In genomic region chr11:94662065-94662779, GRCh38 we compare ENCODE assay signal across 22 cellular contexts.
DNase-seq lines count a peak whose midpoint lies in the region; ATAC-seq and TF ChIP-seq lines count a peak whose summit lies in the region.
"Had no signal": no experiment of that assay in that cellular context is flagged by ENCODE, and none has a peak within 500 bp of the region (broad histone marks: within the 10 kb centered on the region; RNA-seq: fewer than 3 reads in every experiment).

No MANE protein-coding gene starts in this region.

- DNase-seq in PC-9 (peak in 1 of 2 experiments; percentile 77), DMS153 treated with DMSO at 0.1 percent for 48 hours (lab: John Stamatoyannopoulos, UW; ENCODE audit: unreplicated experiment) (no peak), upper lobe of left lung (no peak), AML-193 (lab: John Stamatoyannopoulos, UW) (no peak)
- DNase-seq: BE2C, Calu3, DND-41, IMR-90, MM.1S, NCI-H1694 treated with DMSO at 0.1 percent for 48 hours, NCI-H2081, NCI-H2171, NCI-H226, NCI-H510A treated with DMSO at 0.1 percent for 48 hours, NCI-H748 treated with DMSO at 0.1 percent for 48 hours, SJCRH30 had no signal

- WGBS in upper lobe of left lung, 2 donors = 65 to 76% methylated on average over 4 of the region's 4 CpGs

- H3K9me3 ChIP-seq in HUES6 (ENCODE audit: control insufficient read depth, insufficient read depth, low read depth, low read length) (peaks cover 7% of the 10 kb centered on the region), PC-9 (ENCODE audit: insufficient read depth, low read depth) (peaks cover 20% of the 10 kb centered on the region), iPS-18a (ENCODE audit: control insufficient read depth, low read depth, low read length) (peaks cover 4% of the 10 kb centered on the region), upper lobe of left lung (no peaks in the 10 kb centered on the region)
- H3K9me3 ChIP-seq: BE2C, SJCRH30 had no signal

- peaks cover 30% of the 10 kb centered on the region for H3K4me1 ChIP-seq in HUES6 (ENCODE audit: control insufficient read depth, insufficient read depth, low read length)
- H3K4me1 ChIP-seq in PC-9 (replicated peaks; ENCODE audit: insufficient read depth) = peaks cover 45% of the 10 kb centered on the region
- H3K4me1 ChIP-seq in iPS-18a (ENCODE audit: control insufficient read depth, low read depth, low read length) = peaks cover 21% of the 10 kb centered on the region
- H3K4me1 ChIP-seq in upper lobe of left lung = peaks cover 0 to 13% (median 9%) of the 10 kb centered on the region in 4 donors
- H3K4me1 ChIP-seq: BE2C, SJCRH30 had no signal

- no peaks in the 10 kb centered on the region for H4K20me1 ChIP-seq in PC-9 (ENCODE audit: insufficient read depth)

- intact Hi-C loops in PC-9 (cut with micrococcal nuclease; ENCODE audit: unreplicated experiment) = no loop called here

- no peak overlapping the region for H2AFZ ChIP-seq in PC-9

- CTCF ChIA-PET in PC-9 (lab: Charles Lee) = interaction anchor here (0.9 kb wide), 1 partner anchor 39 kb away, joined by 6 read pairs; no protein-coding TSS in a partner anchor

- peak overlapping the region; percentile 48 for H3K4me2 ChIP-seq in PC-9
- H3K4me2 ChIP-seq: KMS-11 had no signal

- POLR2A ChIA-PET in PC-9 (lab: Charles Lee; ENCODE audit: unreplicated experiment) = interaction anchor here (0.6 to 0.7 kb wide), 5 partner anchors 16 to 569 kb away, joined by 3 to 9 read pairs (median 3); partner anchors contain the start of gene SESN3

- H3K27ac ChIP-seq in HUES6 (ENCODE audit: low read depth, low read length) (peak overlapping the region; percentile 12; the same call in 1 of the 2 replicates), PC-9 (peak overlapping the region; percentile 60), iPS-18a (ENCODE audit: low read length) (no peak overlapping the region), upper lobe of left lung (no peak overlapping the region)
- H3K27ac ChIP-seq: 22Rv1, KMS-11, SJCRH30 had no signal

- H3K27me3 ChIP-seq in HUES6 (ENCODE audit: control insufficient read depth, insufficient read depth, low read length) = no peaks in the 10 kb centered on the region
- H3K27me3 ChIP-seq in PC-9 (ENCODE audit: insufficient read depth, low read depth) = no peaks in the 10 kb centered on the region
- H3K27me3 ChIP-seq in iPS-18a (ENCODE audit: control insufficient read depth, insufficient read depth, low read length) = no peaks in the 10 kb centered on the region
- H3K27me3 ChIP-seq in upper lobe of left lung = no peaks in the 10 kb centered on the region
- H3K27me3 ChIP-seq: BE2C, SJCRH30 had no signal

- H3K9ac ChIP-seq in HUES6 (ENCODE audit: low read length) = no peak overlapping the region
- H3K9ac ChIP-seq in iPS-18a (ENCODE audit: low read length) = no peak overlapping the region
- H3K9ac ChIP-seq: KMS-11 had no signal

- H3K4me3 ChIP-seq in HUES6 (ENCODE audit: low read depth, low read length) (no peak overlapping the region), PC-9 (no peak overlapping the region), iPS-18a (ENCODE audit: low read length) (peak overlapping the region; percentile 6), upper lobe of left lung (no peak overlapping the region)
- H3K4me3 ChIP-seq: SJCRH30 had no signal

- H3K9me2 ChIP-seq in PC-9 (ENCODE audit: insufficient read depth) = no peaks in the 10 kb centered on the region

- ATAC-seq in GM18511 (IDR thresholded peaks at IDR 0.05; ENCODE audit: unreplicated experiment) = peak; percentile 48
- ATAC-seq in upper lobe of left lung (ENCODE audit: low FRiP score in 2 of 2) = no peak
- ATAC-seq: Right ventricle myocardium inferior had no signal

- no peak for TF ChIP-seq POLR2A in upper lobe of left lung (IDR thresholded peaks at IDR 0.05)

- no peak for TF ChIP-seq EP300 in upper lobe of left lung (IDR thresholded peaks at IDR 0.05)

- H3K36me3 ChIP-seq in HUES6 (ENCODE audit: control insufficient read depth, insufficient read depth, low read length) (peaks cover 43% of the 10 kb centered on the region), PC-9 (ENCODE audit: low read depth) (no peaks in the 10 kb centered on the region), iPS-18a (ENCODE audit: control insufficient read depth, low read depth, low read length) (peaks cover 17% of the 10 kb centered on the region), upper lobe of left lung (no peaks in the 10 kb centered on the region)
- H3K36me3 ChIP-seq: BE2C, SJCRH30 had no signal

- TF ChIP-seq CTCF in PC-9 (conservative IDR thresholded peaks at IDR 0.05) (no peak), upper lobe of left lung (IDR thresholded peaks at IDR 0.05) (no peak)

- no peaks in the 10 kb centered on the region for H3K79me2 ChIP-seq in PC-9 (ENCODE audit: low read depth)

- BruUV-seq in PC-9 (replicated peaks; lab: Mats Ljungman, UMichigan) = no TSS peak

- H3F3A ChIP-seq in PC-9 (ENCODE audit: insufficient read depth, low read depth) = peaks cover 31% of the 10 kb centered on the region

Comparison
In these comparisons a context has a peak if more than half of its experiments do, and no peak if none do; other contexts are left out.
1. H3K27ac ChIP-seq: peak in HUES6 (single experiment) and PC-9 (single experiment); none in iPS-18a (single experiment) and upper lobe of left lung (0 of 4).